Comparison of ENCODE assay signal across 27 cellular contexts in the genomic region with DNA sequence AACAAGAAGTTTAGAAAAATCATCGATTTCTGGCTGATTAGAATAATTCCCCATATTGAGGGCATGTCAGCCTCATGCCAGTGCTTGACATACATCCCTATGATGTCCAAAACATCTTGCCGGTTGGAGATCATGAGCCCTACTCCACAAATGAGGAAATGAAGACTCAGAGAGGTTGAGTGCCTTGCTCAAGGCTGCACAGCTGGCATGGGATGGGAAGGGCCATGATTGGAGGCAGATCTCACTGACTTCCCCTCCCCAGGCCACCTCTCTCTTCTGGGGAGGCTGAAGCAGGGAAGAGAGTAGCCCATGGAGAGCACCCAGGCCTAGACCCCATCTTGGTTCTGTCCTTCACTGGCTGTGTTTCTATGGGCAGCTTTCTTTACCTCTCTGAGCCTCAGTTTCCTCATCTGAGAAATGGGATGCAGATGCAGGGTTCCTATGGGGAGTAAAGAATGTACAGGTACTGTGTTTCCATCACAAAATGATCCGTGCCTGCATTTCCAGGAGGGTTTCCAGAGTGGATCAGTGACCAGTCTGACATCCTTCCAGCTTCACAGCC.
DNase-seq lines count a peak whose midpoint lies in the region; ATAC-seq, FAIRE-seq and TF ChIP-seq lines count a peak whose summit lies in the region.
"Had no signal": no experiment of that assay in that cellular context is flagged by ENCODE, and none has a peak within 500 bp of the region (broad histone marks: within the 10 kb centered on the region; RNA-seq: fewer than 3 reads in every experiment).

No MANE protein-coding gene starts in this region.

- ATAC-seq in GM21423 (IDR thresholded peaks at IDR 0.05; ENCODE audit: unreplicated experiment): no peak
- ATAC-seq: CD8-positive, alpha-beta T cell; GM12878 had no signal

- no peak for TF ChIP-seq CTCF in HEK293 (tag by site-specific recombination; IDR thresholded peaks at IDR 0.05)
- TF ChIP-seq CTCF in bronchial epithelial cell (IDR thresholded peaks at IDR 0.05; ENCODE audit: insufficient read depth, low read length, severe bottlenecking): no peak
- TF ChIP-seq CTCF in osteoblast (IDR thresholded peaks at IDR 0.05; ENCODE audit: extremely low read depth, low read depth, low read length): no peak

- peak; percentile 7 for FAIRE-seq in bronchial epithelial cell (lab: Jason Lieb, UNC)
- FAIRE-seq: A204.1, GM12878, GM12892, GM18507 had no signal

- POLR2A ChIA-PET in HEK293 (lab: Yijun Ruan, JAX): no interaction called here

- H3K27me3 ChIP-seq in bronchial epithelial cell (ENCODE audit: control insufficient read depth, insufficient read depth, low read length) (peaks cover 2% of the 10 kb centered on the region), osteoblast (ENCODE audit: insufficient read depth, low read length) (peaks cover 32% of the 10 kb centered on the region)
- H3K27me3 ChIP-seq: BE2C, BLaER1 had no signal

- H3K9me3 ChIP-seq in HEK293 (ENCODE audit: control insufficient read depth, insufficient read depth, low read depth, low read length): no peaks in the 10 kb centered on the region
- no peaks in the 10 kb centered on the region for H3K9me3 ChIP-seq in osteoblast (ENCODE audit: low read depth, low read length)
- H3K9me3 ChIP-seq: BE2C, BLaER1 had no signal

- H4K20me1 ChIP-seq in osteoblast (ENCODE audit: insufficient read depth, low read length): no peaks in the 10 kb centered on the region
- H4K20me1 ChIP-seq: BLaER1 had no signal

- H3K4me3 ChIP-seq in HEK293 (ENCODE audit: low read depth, low read length): no peak overlapping the region
- no peak overlapping the region for H3K4me3 ChIP-seq in bronchial epithelial cell (ENCODE audit: low read depth, low read length)
- no peak overlapping the region for H3K4me3 ChIP-seq in osteoblast (ENCODE audit: insufficient read depth, low read length)
- H3K4me3 ChIP-seq: BLaER1, GM12878 had no signal

- H3K36me3 ChIP-seq in HEK293 (ENCODE audit: control insufficient read depth in 2 of 2, insufficient read depth in 1 of 2, low read length in 2 of 2) (no peaks in the 10 kb centered on the region), bronchial epithelial cell (ENCODE audit: control insufficient read depth, insufficient read depth, low read length) (no peaks in the 10 kb centered on the region), osteoblast (ENCODE audit: insufficient read depth, low read length) (no peaks in the 10 kb centered on the region)
- H3K36me3 ChIP-seq: BE2C, BLaER1 had no signal

- H2AFZ ChIP-seq in osteoblast (ENCODE audit: low read length): no peak overlapping the region

- H3K27ac ChIP-seq in HEK293 (ENCODE audit: extremely low read depth, low read depth, low read length) (no peak overlapping the region), osteoblast (ENCODE audit: low read depth, low read length) (no peak overlapping the region)
- H3K27ac ChIP-seq: BLaER1, C4-2B had no signal

- no peaks in the 10 kb centered on the region for H3K79me2 ChIP-seq in osteoblast (ENCODE audit: insufficient read depth, low read length)

- CTCF ChIA-PET in HEK293 (lab: Yijun Ruan, JAX): interaction anchor here (0.9 to 1.7 kb wide), 2 partner anchors 14 to 15 kb away, joined by 3 to 6 read pairs; no protein-coding TSS in a partner anchor

- H3K4me1 ChIP-seq in HEK293 (ENCODE audit: control insufficient read depth, insufficient read depth, low read length) (no peaks in the 10 kb centered on the region), osteoblast (ENCODE audit: insufficient read depth, low read length) (no peaks in the 10 kb centered on the region)
- H3K4me1 ChIP-seq: BE2C had no signal

- peak; percentile 50 for DNase-seq in MV-4-11 (lab: John Stamatoyannopoulos, UW)
- DNase-seq in bronchial epithelial cell (ENCODE audit: low read depth): no peak
- DNase-seq in osteoblast (ENCODE audit: insufficient read length, low spot score, missing footprints): peak; percentile 1
- no peak for DNase-seq in HPDE6-E6E7 (ENCODE audit: extremely low spot score)
- no peak for DNase-seq in NCI-H2081 (lab: John Stamatoyannopoulos, UW)
- DNase-seq in COLO829 (ENCODE audit: low spot score): no peak
- DNase-seq: 8988T; ACHN; BE2C; CD4-positive, alpha-beta T cell; CD8-positive, alpha-beta T cell; COR-L47; DMS 273 treated with DMSO at 0.1 percent for 48 hours; DMS153; DMS53; DMS79; DND-41; EL; GDM1 had no signal

- H3K4me2 ChIP-seq in osteoblast (ENCODE audit: insufficient read depth, low read length): no peak overlapping the region
- H3K4me2 ChIP-seq: BLaER1 had no signal

TF ChIP-seq in HEK293, 187 proteins besides CTCF, POLR2A, EP300 and RAD21:
- TF ChIP-seq ZNF843 (tag by site-specific recombination; IDR thresholded peaks at IDR 0.05): no peak
- TF ChIP-seq ZNF202 (tag by site-specific recombination; IDR thresholded peaks at IDR 0.05; ENCODE audit: borderline replicate concordance): no peak
- no peak for TF ChIP-seq ZNF302 (tag by site-specific recombination; IDR thresholded peaks at IDR 0.05; ENCODE audit: low read depth)
- TF ChIP-seq ZNF768 (tag by site-specific recombination; IDR thresholded peaks at IDR 0.05): peak; percentile 62; the same call in 1 of the 2 replicates

Comparison
In these comparisons a context has a peak if more than half of its experiments do, and no peak if none do; other contexts are left out.
1. DNase-seq: peak in MV-4-11 (single experiment) and osteoblast (single experiment); none in bronchial epithelial cell (single experiment), HPDE6-E6E7 (single experiment), NCI-H2081 (0 of 2) and COLO829 (single experiment).